In the genomic region with DNA sequence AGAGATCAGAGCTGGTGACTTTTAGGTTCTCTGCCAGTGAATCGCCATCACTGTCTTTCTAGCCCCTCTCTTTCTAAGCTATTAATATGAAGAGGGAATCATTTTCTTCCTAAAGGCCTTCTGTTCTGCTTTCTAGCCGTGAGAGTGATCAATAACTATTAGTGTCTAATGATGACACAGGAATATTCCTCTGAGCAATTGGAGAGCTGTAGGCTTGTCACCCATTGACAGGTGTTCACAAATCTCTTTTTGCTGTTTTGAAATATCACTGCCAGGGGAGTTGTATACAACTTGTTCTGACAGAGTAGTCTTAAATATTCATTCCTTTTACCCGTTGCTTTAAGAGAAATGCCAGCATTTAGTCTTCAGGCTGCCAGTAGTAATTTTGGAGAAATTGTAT, we compare ENCODE assay signal across 25 cellular contexts. TPM values are rescaled to one million over a fixed set of nuclear protein-coding genes. Genes with fewer than 3 reads are reported as not detected.
DNase-seq lines count a peak whose midpoint lies in the region; ATAC-seq and TF ChIP-seq lines count a peak whose summit lies in the region.
"Had no signal": no experiment of that assay in that cellular context is flagged by ENCODE, and none has a peak within 500 bp of the region (broad histone marks: within the 10 kb centered on the region; RNA-seq: fewer than 3 reads in every experiment).

No MANE protein-coding gene starts in this region.

- no peaks in the 10 kb centered on the region for H3K27me3 ChIP-seq in neural cell (ENCODE audit: insufficient read depth, low read depth, low read length)
- H3K27me3 ChIP-seq in psoas muscle (ENCODE audit: insufficient read depth in 3 of 3, low read length in 2 of 3) = no peaks in the 10 kb centered on the region
- H3K27me3 ChIP-seq: BE2C, BLaER1 had no signal

- TF ChIP-seq RAD21 in neural cell (conservative IDR thresholded peaks at IDR 0.05) = no peak

- H3K27ac ChIP-seq in neural cell (ENCODE audit: low read length) = no peak overlapping the region
- peak overlapping the region; percentile 67 for H3K27ac ChIP-seq in psoas muscle
- H3K27ac ChIP-seq: BLaER1 had no signal

- H3K9me3 Mint-ChIP-seq in type B pancreatic cell = peaks cover 5% of the 10 kb centered on the region
- H3K9me3 Mint-ChIP-seq: CD4-positive, alpha-beta memory T cell; CD8-positive, alpha-beta memory T cell had no signal

- H3K4me1 Mint-ChIP-seq in type B pancreatic cell (ENCODE audit: unreplicated experiment) = peaks cover 5% of the 10 kb centered on the region
- H3K4me1 Mint-ChIP-seq: CD4-positive, alpha-beta memory T cell; CD4-positive, CD25-positive, alpha-beta regulatory T cell; CD8-positive, alpha-beta memory T cell had no signal

- H3K36me3 ChIP-seq in neural cell (ENCODE audit: insufficient read depth, low read length) = no peaks in the 10 kb centered on the region
- H3K36me3 ChIP-seq in psoas muscle (ENCODE audit: insufficient read depth in 1 of 2, low read depth in 1 of 2) = no peaks in the 10 kb centered on the region
- H3K36me3 ChIP-seq: BE2C, BLaER1 had no signal

- no peaks in the 10 kb centered on the region for H3K79me2 ChIP-seq in neural cell (replicated peaks; ENCODE audit: insufficient read depth, low read length)

- H3K4me2 ChIP-seq in neural cell (ENCODE audit: low read length) = no peak overlapping the region
- H3K4me2 ChIP-seq: BLaER1 had no signal

- H4K20me1 ChIP-seq in neural cell (ENCODE audit: insufficient read depth) = no peaks in the 10 kb centered on the region
- H4K20me1 ChIP-seq: BLaER1 had no signal

- H3K4me3 ChIP-seq in neural cell (ENCODE audit: low read length) = peak overlapping the region; percentile 8
- no peak overlapping the region for H3K4me3 ChIP-seq in psoas muscle
- H3K4me3 ChIP-seq: BLaER1, GM12878 had no signal

- no peak for DNase-seq in psoas muscle
- DNase-seq in type B pancreatic cell (ENCODE audit: extremely low spot score, unreplicated experiment) = no peak
- no peak for DNase-seq in stimulated activated CD4-positive, alpha-beta T cell treated with anti-CD3 and anti-CD28 coated beads, Interleukin-4, amount 100 ng/mL, for 1 hour
- DNase-seq: 8988T; ACHN; BE2C; C1 segment of cervical spinal cord; CD4-positive, CD25-positive, alpha-beta regulatory T cell; CD8-positive, alpha-beta memory T cell; COR-L47; DMS 273 treated with DMSO at 0.1 percent for 48 hours; DMS153; DMS53; DMS79; DND-41; EL; GDM1 had no signal

- TF ChIP-seq EP300 in neural cell (conservative IDR thresholded peaks at IDR 0.05; ENCODE audit: poor library complexity, severe bottlenecking) = peak; percentile 57

- TF ChIP-seq CTCF in neural cell (IDR thresholded peaks at IDR 0.05; ENCODE audit: poor library complexity, severe bottlenecking) (no peak), psoas muscle (IDR thresholded peaks at IDR 0.05) (no peak), type B pancreatic cell (conservative IDR thresholded peaks at IDR 0.05) (no peak)

- no peak overlapping the region for H3K4me3 Mint-ChIP-seq in type B pancreatic cell
- H3K4me3 Mint-ChIP-seq: CD14-positive monocyte; CD4-positive, alpha-beta memory T cell; CD4-positive, CD25-positive, alpha-beta regulatory T cell; CD8-positive, alpha-beta memory T cell had no signal

- WGBS in psoas muscle, 3 donors = 37 to 55% (median 47%) methylated on average over 3 of the region's 3 CpGs

- H2AFZ ChIP-seq in neural cell (ENCODE audit: low read depth, low read length) = no peak overlapping the region

- peaks cover 8% of the 10 kb centered on the region for H3K36me3 Mint-ChIP-seq in type B pancreatic cell
- H3K36me3 Mint-ChIP-seq: CD14-positive monocyte; CD4-positive, CD25-positive, alpha-beta regulatory T cell; CD8-positive, alpha-beta memory T cell had no signal

- ATAC-seq in psoas muscle (peak in 3 of 4 donors; percentile 36 to 55 (median 43)), HG02610 (IDR thresholded peaks at IDR 0.05; ENCODE audit: unreplicated experiment) (no peak), GM19455 (IDR thresholded peaks at IDR 0.05; ENCODE audit: unreplicated experiment) (no peak)

- H3K9me3 ChIP-seq in neural cell (ENCODE audit: low read length) = no peaks in the 10 kb centered on the region
- peaks cover 3% of the 10 kb centered on the region for H3K9me3 ChIP-seq in psoas muscle
- H3K9me3 ChIP-seq: BE2C, BLaER1 had no signal

- no peaks in the 10 kb centered on the region for H3F3A ChIP-seq in neural cell (ENCODE audit: insufficient read depth, low read length, poor library complexity, severe bottlenecking)

- no peak overlapping the region for H3K9ac ChIP-seq in neural cell (ENCODE audit: low read length)
- H3K9ac ChIP-seq: BLaER1 had no signal

- no peaks in the 10 kb centered on the region for H3K27me3 Mint-ChIP-seq in type B pancreatic cell

- peaks cover 58% of the 10 kb centered on the region for H3K4me1 ChIP-seq in psoas muscle
- H3K4me1 ChIP-seq: BE2C, BLaER1 had no signal

- intact Hi-C loops in psoas muscle (cut with DNase I) = no loop called here

- H3K27ac Mint-ChIP-seq in type B pancreatic cell = peak overlapping the region; percentile 9
- H3K27ac Mint-ChIP-seq: CD14-positive monocyte; CD4-positive, alpha-beta memory T cell; CD4-positive, CD25-positive, alpha-beta regulatory T cell; CD8-positive, alpha-beta memory T cell had no signal

- H3K9me2 ChIP-seq in neural cell (ENCODE audit: insufficient read depth, low read length) = no peaks in the 10 kb centered on the region

TF ChIP-seq in neural cell, 6 proteins besides CTCF, POLR2A, EP300 and RAD21:
- TF ChIP-seq POLR2AphosphoS5 (IDR thresholded peaks at IDR 0.05) (peak; percentile 15), SMC3 (conservative IDR thresholded peaks at IDR 0.05; ENCODE audit: poor library complexity) (no peak)
- TF ChIP-seq, protein P1, sequence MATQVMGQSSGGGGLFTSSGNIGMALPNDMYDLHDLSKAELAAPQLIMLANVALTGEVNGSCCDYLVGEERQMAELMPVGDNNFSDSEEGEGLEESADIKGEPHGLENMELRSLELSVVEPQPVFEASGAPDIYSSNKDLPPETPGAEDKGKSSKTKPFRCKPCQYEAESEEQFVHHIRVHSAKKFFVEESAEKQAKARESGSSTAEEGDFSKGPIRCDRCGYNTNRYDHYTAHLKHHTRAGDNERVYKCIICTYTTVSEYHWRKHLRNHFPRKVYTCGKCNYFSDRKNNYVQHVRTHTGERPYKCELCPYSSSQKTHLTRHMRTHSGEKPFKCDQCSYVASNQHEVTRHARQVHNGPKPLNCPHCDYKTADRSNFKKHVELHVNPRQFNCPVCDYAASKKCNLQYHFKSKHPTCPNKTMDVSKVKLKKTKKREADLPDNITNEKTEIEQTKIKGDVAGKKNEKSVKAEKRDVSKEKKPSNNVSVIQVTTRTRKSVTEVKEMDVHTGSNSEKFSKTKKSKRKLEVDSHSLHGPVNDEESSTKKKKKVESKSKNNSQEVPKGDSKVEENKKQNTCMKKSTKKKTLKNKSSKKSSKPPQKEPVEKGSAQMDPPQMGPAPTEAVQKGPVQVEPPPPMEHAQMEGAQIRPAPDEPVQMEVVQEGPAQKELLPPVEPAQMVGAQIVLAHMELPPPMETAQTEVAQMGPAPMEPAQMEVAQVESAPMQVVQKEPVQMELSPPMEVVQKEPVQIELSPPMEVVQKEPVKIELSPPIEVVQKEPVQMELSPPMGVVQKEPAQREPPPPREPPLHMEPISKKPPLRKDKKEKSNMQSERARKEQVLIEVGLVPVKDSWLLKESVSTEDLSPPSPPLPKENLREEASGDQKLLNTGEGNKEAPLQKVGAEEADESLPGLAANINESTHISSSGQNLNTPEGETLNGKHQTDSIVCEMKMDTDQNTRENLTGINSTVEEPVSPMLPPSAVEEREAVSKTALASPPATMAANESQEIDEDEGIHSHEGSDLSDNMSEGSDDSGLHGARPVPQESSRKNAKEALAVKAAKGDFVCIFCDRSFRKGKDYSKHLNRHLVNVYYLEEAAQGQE (IDR thresholded peaks at IDR 0.05; ENCODE audit: borderline replicate concordance) = no peak

RNA-seq across cellular contexts. Expression of a gene that starts 13.9 kb away (rescaled TPM):
- polyA plus RNA-seq in neural cell (not detected in 2 replicates), psoas muscle (10 to 100 TPM in 1 of 3 donors, 1 to 10 TPM in 1, under 1 TPM in 1; 0.51 to 20.5 (median 5.0) TPM)
- 0.24 and 0.35 TPM in 2 replicates for polyA minus RNA-seq in neural cell
- total RNA-seq in psoas muscle (10 to 100 TPM; 37.7 to 46.7 (median 44.9) TPM), type B pancreatic cell (ENCODE audit: low replicate concordance) (13.2 and 38.9 TPM in 2 replicates)
- polyA plus RNA-seq: AG04450; CD14-positive monocyte; CD8-positive, alpha-beta memory T cell had no signal

Comparison
In these comparisons a context has a peak if more than half of its experiments do, and no peak if none do; other contexts are left out.
1. ATAC-seq: peak in psoas muscle (3 of 4); none in HG02610 (single experiment) and GM19455 (single experiment).